Comparison of ENCODE assay signal across 30 cellular contexts in the genomic region with DNA sequence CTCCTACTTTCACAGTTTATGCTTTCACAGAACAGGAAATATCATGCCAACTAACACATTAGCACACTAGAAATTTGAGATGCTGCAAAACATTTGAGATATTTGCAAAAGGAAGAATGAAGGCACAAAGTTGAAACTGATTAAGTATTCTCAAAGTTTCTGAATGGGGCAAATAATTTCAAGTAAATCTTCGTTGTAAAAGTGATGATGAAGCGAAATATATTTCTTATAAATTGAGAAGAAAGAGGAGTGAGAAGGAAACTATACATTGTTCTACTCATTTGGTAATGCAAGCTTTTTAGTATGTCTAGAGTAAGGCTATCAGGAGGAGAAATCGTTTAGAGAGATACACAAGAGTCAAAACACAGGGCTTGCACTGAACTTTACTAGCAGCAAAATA. TPM values are rescaled to one million over a fixed set of nuclear protein-coding genes. Genes with fewer than 3 reads are reported as not detected.
"Had no signal": no experiment of that assay in that cellular context is flagged by ENCODE, and none has a peak within 500 bp of the region (broad histone marks: within the 10 kb centered on the region; RNA-seq: fewer than 3 reads in every experiment).

No MANE protein-coding gene starts in this region.

- H3K27me3 ChIP-seq: neural progenitor cell, ovary, spleen, suprapubic skin, testis, tibial artery, transverse colon, upper lobe of right lung, uterus had no signal

- ATAC-seq: natural killer cell; psoas muscle; right cardiac atrium; sciatic nerve; stimulated activated memory B cell treated with anti-CD40 and anti-IgM and Interleukin-4, amounts not matched to agents 10 μg/mL and 1 μg/mL and 100 μg/mL, for 72 hours; stimulated activated naive CD8-positive, alpha-beta T cell treated with anti-CD3 and anti-CD28 coated beads, Interleukin-15, amount 100 ng/mL, for 72 hours; stimulated activated naive CD8-positive, alpha-beta T cell treated with anti-CD3 and anti-CD28 coated beads, Interleukin-15, Interleukin-2, amounts not matched to agents 100 U/mL and 50 U/mL, for 24 hours; upper lobe of right lung had no signal

- H3K4me3 Mint-ChIP-seq: natural killer cell; nephron; neural progenitor cell; stimulated activated memory B cell treated with anti-CD40 and anti-IgM and Interleukin-4, amounts not matched to agents 10 μg/mL and 1 μg/mL and 100 μg/mL, for 72 hours; stimulated activated naive CD8-positive, alpha-beta T cell treated with anti-CD3 and anti-CD28 coated beads, Interleukin-15, amount 100 ng/mL, for 72 hours; type B pancreatic cell had no signal

- H2AFZ ChIP-seq: neural progenitor cell, parathyroid adenoma had no signal

- H3K9me3 Mint-ChIP-seq: nephron; neural progenitor cell; stimulated activated memory B cell treated with anti-CD40 and anti-IgM and Interleukin-4, amounts not matched to agents 10 μg/mL and 1 μg/mL and 100 μg/mL, for 72 hours; stimulated activated naive CD8-positive, alpha-beta T cell treated with anti-CD3 and anti-CD28 coated beads, Interleukin-15, amount 100 ng/mL, for 72 hours; type B pancreatic cell had no signal

- H3K36me3 Mint-ChIP-seq: neural progenitor cell; stimulated activated memory B cell treated with anti-CD40 and anti-IgM and Interleukin-4, amounts not matched to agents 10 μg/mL and 1 μg/mL and 100 μg/mL, for 72 hours; type B pancreatic cell had no signal

- DNase-seq: natural killer cell; occipital lobe; ovary; psoas muscle; right cardiac atrium; spleen; stimulated activated CD4-positive, alpha-beta T cell treated with anti-CD3 and anti-CD28 coated beads, Interleukin-12 subunit alpha, Interleukin-12 subunit beta, amount 100 ng/mL, for 4 hours; stimulated activated CD4-positive, alpha-beta T cell treated with anti-CD3 and anti-CD28 coated beads, Interleukin-1b, Interleukin-23, amount 100 ng/mL, for 48 hours; stimulated activated CD4-positive, alpha-beta T cell treated with anti-CD3 and anti-CD28 coated beads, Interleukin-4, amount 100 ng/mL, for 1 hour; stimulated activated CD4-positive, alpha-beta T cell treated with anti-CD3 and anti-CD28 coated beads, Interleukin-4, amount 100 ng/mL, for 4 hours; stimulated activated CD8-positive, alpha-beta memory T cell treated with anti-CD3 and anti-CD28 coated beads, Interleukin-4, amount 100 ng/mL, for 48 hours; stimulated activated naive CD4-positive, alpha-beta T cell; stimulated activated naive CD8-positive, alpha-beta T cell treated with anti-CD3 and anti-CD28 coated beads, Interleukin-15, amount 100 ng/mL, for 72 hours; stimulated activated naive CD8-positive, alpha-beta T cell treated with anti-CD3 and anti-CD28 coated beads, Interleukin-15, Interleukin-2, amounts not matched to agents 100 U/mL and 50 U/mL, for 24 hours; substantia nigra; testis; tibial artery; transverse colon; upper lobe of right lung; uterus had no signal

- H3K4me3 ChIP-seq: neural progenitor cell, ovary, psoas muscle, skin epidermis, smooth muscle cell, spleen, suprapubic skin, testis, tibial artery, transverse colon, upper lobe of right lung, uterus had no signal

- H3K27me3 Mint-ChIP-seq: progenitor cell of endocrine pancreas; stimulated activated memory B cell treated with anti-CD40 and anti-IgM and Interleukin-4, amounts not matched to agents 10 μg/mL and 1 μg/mL and 100 μg/mL, for 72 hours; stimulated activated naive CD8-positive, alpha-beta T cell treated with anti-CD3 and anti-CD28 coated beads, Interleukin-15, amount 100 ng/mL, for 72 hours; type B pancreatic cell had no signal

- H3K4me1 Mint-ChIP-seq: natural killer cell; stimulated activated memory B cell treated with anti-CD40 and anti-IgM and Interleukin-4, amounts not matched to agents 10 μg/mL and 1 μg/mL and 100 μg/mL, for 72 hours; stimulated activated naive CD8-positive, alpha-beta T cell treated with anti-CD3 and anti-CD28 coated beads, Interleukin-15, amount 100 ng/mL, for 72 hours had no signal

- H3K27ac ChIP-seq: neural progenitor cell, ovary, parathyroid adenoma, psoas muscle, skin epidermis, spleen, suprapubic skin, testis, tibial artery, transverse colon, upper lobe of right lung, uterus had no signal

- H3K4me2 ChIP-seq: neural progenitor cell, smooth muscle cell had no signal

- H3K36me3 ChIP-seq: neural progenitor cell, ovary, spleen, suprapubic skin, tibial artery, transverse colon, upper lobe of right lung, uterus had no signal

- H3K4me1 ChIP-seq: parathyroid adenoma, psoas muscle, spleen, suprapubic skin, testis, transverse colon, upper lobe of right lung, uterus had no signal

- H3K79me2 ChIP-seq: parathyroid adenoma had no signal

- H3K9me3 ChIP-seq: ovary, psoas muscle, spleen, testis, tibial artery, transverse colon, upper lobe of right lung, uterus had no signal

- H3K27ac Mint-ChIP-seq: natural killer cell; nephron; neural progenitor cell; stimulated activated memory B cell treated with anti-CD40 and anti-IgM and Interleukin-4, amounts not matched to agents 10 μg/mL and 1 μg/mL and 100 μg/mL, for 72 hours; stimulated activated naive CD8-positive, alpha-beta T cell treated with anti-CD3 and anti-CD28 coated beads, Interleukin-15, amount 100 ng/mL, for 72 hours; type B pancreatic cell had no signal

- H3K9ac ChIP-seq: neural progenitor cell, parathyroid adenoma had no signal

RNA-seq across cellular contexts. Expression of a gene that starts 24.3 kb away (rescaled TPM):
- total RNA-seq: natural killer cell had no signal
